Comparison of ENCODE assay signal across 12 cellular contexts in genomic region chr9:92807031-92807756, GRCh38. TPM values are rescaled to one million over a fixed set of nuclear protein-coding genes. Genes with fewer than 3 reads are reported as not detected.
DNase-seq lines count a peak whose midpoint lies in the region; ATAC-seq, FAIRE-seq and TF ChIP-seq lines count a peak whose summit lies in the region.
"Had no signal": no experiment of that assay in that cellular context is flagged by ENCODE, and none has a peak within 500 bp of the region (broad histone marks: within the 10 kb centered on the region; RNA-seq: fewer than 3 reads in every experiment).

No MANE protein-coding gene starts in this region.

- H2AFZ ChIP-seq in mammary epithelial cell (ENCODE audit: low read depth, low read length) = peak overlapping the region; percentile 20

- no peak for FAIRE-seq in GM19239 (lab: Jason Lieb, UNC)
- FAIRE-seq: frontal cortex had no signal

- H3K4me3 Mint-ChIP-seq in MCF 10A (ENCODE audit: unreplicated experiment) = no peak overlapping the region
- H3K4me3 Mint-ChIP-seq in IgD-negative memory B cell = peak overlapping the region; percentile 34 to 63 (median 58)
- H3K4me3 Mint-ChIP-seq in effector memory CD8-positive, alpha-beta T cell = peak overlapping the region; percentile 44 to 59

- H3K9me3 Mint-ChIP-seq in MCF 10A (ENCODE audit: unreplicated experiment) = no peaks in the 10 kb centered on the region
- no peaks in the 10 kb centered on the region for H3K9me3 Mint-ChIP-seq in IgD-negative memory B cell
- H3K9me3 Mint-ChIP-seq in effector memory CD8-positive, alpha-beta T cell = no peaks in the 10 kb centered on the region

- BruUV-seq in mammary epithelial cell (replicated peaks; lab: Mats Ljungman, UMichigan) = no TSS peak
- no TSS peak for BruUV-seq in MCF 10A (replicated peaks; lab: Mats Ljungman, UMichigan)

- H3K27ac ChIP-seq in mammary epithelial cell (ENCODE audit: insufficient read depth, low read depth, low read length) = no peak overlapping the region
- H3K27ac ChIP-seq in aorta (ENCODE audit: low read depth in 1 of 2, low read length in 2 of 2) = no peak overlapping the region
- H3K27ac ChIP-seq: C4-2B, cardiac muscle cell, prostate gland, upper lobe of left lung had no signal

- no peaks in the 10 kb centered on the region for H3K79me2 ChIP-seq in mammary epithelial cell (ENCODE audit: insufficient read depth, low read length)

- in situ Hi-C loops in mammary epithelial cell (cut with MboI; ENCODE audit: low sequenced_read_pairs in 2 of 2) = no loop called here

- H3K4me1 Mint-ChIP-seq in MCF 10A (ENCODE audit: insufficient read depth, unreplicated experiment) = no peaks in the 10 kb centered on the region
- peaks cover 0 to 12% (median 0%) of the 10 kb centered on the region in 3 donors for H3K4me1 Mint-ChIP-seq in IgD-negative memory B cell
- H3K4me1 Mint-ChIP-seq in effector memory CD8-positive, alpha-beta T cell (ENCODE audit: low read depth in 2 of 2) = peaks cover 6 to 7% of the 10 kb centered on the region in 2 donors

- CTCF ChIA-PET in mammary epithelial cell (lab: Charles Lee; ENCODE audit: low non-redundant PET) (no interaction called here), MCF 10A (lab: Yijun Ruan, JAX) (interaction anchor here (0.6 to 0.9 kb wide), 2 partner anchors 42 to 289 kb away, joined by 3 read pairs; partner anchors contain the start of gene CARD19)

- H3K9ac ChIP-seq in mammary epithelial cell (ENCODE audit: insufficient read depth, low read length) = no peak overlapping the region

- H3K36me3 Mint-ChIP-seq in MCF 10A (ENCODE audit: insufficient read depth, unreplicated experiment) (no peaks in the 10 kb centered on the region), IgD-negative memory B cell (no peaks in the 10 kb centered on the region)
- peaks cover 3% of the 10 kb centered on the region for H3K36me3 Mint-ChIP-seq in effector memory CD8-positive, alpha-beta T cell (ENCODE audit: insufficient read depth)

- POLR2A ChIA-PET in MCF 10A (lab: Yijun Ruan, JAX) = no interaction called here

- no peak overlapping the region for H3K4me3 ChIP-seq in mammary epithelial cell (replicated peaks in 1 of 3; ENCODE audit: insufficient read depth in 1 of 3, low read depth in 2 of 3, low read length in 3 of 3)
- no peak overlapping the region for H3K4me3 ChIP-seq in aorta (ENCODE audit: low read length in 2 of 2)
- H3K4me3 ChIP-seq: cardiac muscle cell, prostate gland had no signal

- 12% methylated on average over 24 of the region's 44 CpGs for WGBS in mammary epithelial cell (ENCODE audit: low coverage, missing lambda C conversion rate)
- 9 to 12% methylated on average over 44 of the region's 44 CpGs for WGBS in aorta, 2 donors

- intact Hi-C loops in mammary epithelial cell (cut with micrococcal nuclease) = no loop called here
- intact Hi-C loops in MCF 10A (cut with micrococcal nuclease) = no loop called here
- intact Hi-C loops in aorta (cut with DNase I) = no loop called here

- H3K27me3 ChIP-seq in mammary epithelial cell (ENCODE audit: insufficient read depth, low read length) (peaks cover 20% of the 10 kb centered on the region), aorta (ENCODE audit: control insufficient read depth in 1 of 2, insufficient read depth in 2 of 2, low read length in 1 of 2) (no peaks in the 10 kb centered on the region)

- DNase-seq in mammary epithelial cell (no peak), MCF 10A (ENCODE audit: unreplicated experiment) (no peak), aorta (no peak), GM19239 (ENCODE audit: insufficient read length, low spot score) (no peak)
- DNase-seq in effector memory CD8-positive, alpha-beta T cell = no peak

- H3K9me3 ChIP-seq in mammary epithelial cell (replicated peaks; ENCODE audit: insufficient read depth, low read length) (no peaks in the 10 kb centered on the region), aorta (ENCODE audit: control insufficient read depth, low read length) (no peaks in the 10 kb centered on the region)
- H3K9me3 ChIP-seq: prostate gland, upper lobe of left lung had no signal

- H3K4me1 ChIP-seq in mammary epithelial cell (ENCODE audit: insufficient read depth, low read length) (peaks cover 23% of the 10 kb centered on the region), aorta (ENCODE audit: control insufficient read depth in 1 of 2, insufficient read depth in 2 of 2, low read length in 2 of 2) (no peaks in the 10 kb centered on the region)

- H3K27me3 Mint-ChIP-seq in MCF 10A (ENCODE audit: insufficient read depth, unreplicated experiment) = peaks cover 35% of the 10 kb centered on the region
- H3K27me3 Mint-ChIP-seq in IgD-negative memory B cell = peaks cover 30% of the 10 kb centered on the region
- H3K27me3 Mint-ChIP-seq in effector memory CD8-positive, alpha-beta T cell = peaks cover 36 to 46% of the 10 kb centered on the region in 2 donors

- H3K36me3 ChIP-seq in mammary epithelial cell (ENCODE audit: insufficient read depth, low read length) = no peaks in the 10 kb centered on the region
- H3K36me3 ChIP-seq in aorta (ENCODE audit: control insufficient read depth in 1 of 2, insufficient read depth in 2 of 2, low read length in 1 of 2) = no peaks in the 10 kb centered on the region
- H3K36me3 ChIP-seq: cardiac muscle cell, prostate gland, upper lobe of left lung had no signal

- TF ChIP-seq CTCF in mammary epithelial cell (conservative IDR thresholded peaks at IDR 0.05 in 1 of 2, IDR thresholded peaks at IDR 0.05 in 1 of 2; ENCODE audit: extremely low read depth in 1 of 2, insufficient read depth in 1 of 2, low read depth in 1 of 2, low read length in 2 of 2) (no peak), MCF 10A (IDR thresholded peaks at IDR 0.05; ENCODE audit: unreplicated experiment) (no peak)

- dilution Hi-C loops in mammary epithelial cell (cut with HindIII; ENCODE audit: low sequenced_read_pairs) = no loop called here

- H3K27ac Mint-ChIP-seq in MCF 10A (ENCODE audit: low read depth, unreplicated experiment) = no peak overlapping the region
- H3K27ac Mint-ChIP-seq in IgD-negative memory B cell = no peak overlapping the region
- H3K27ac Mint-ChIP-seq in effector memory CD8-positive, alpha-beta T cell = no peak overlapping the region

- peaks cover 2% of the 10 kb centered on the region for H4K20me1 ChIP-seq in mammary epithelial cell (ENCODE audit: insufficient read depth, low read length)

- ATAC-seq in effector memory CD8-positive, alpha-beta T cell (replicated peaks) = peak; percentile 2
- ATAC-seq in aorta (ENCODE audit: low FRiP score) = peak; percentile 17
- ATAC-seq in GM18909 (IDR thresholded peaks at IDR 0.05; ENCODE audit: poor library complexity, unreplicated experiment) = no peak

- peak overlapping the region; percentile 87 for H3K4me2 ChIP-seq in mammary epithelial cell (ENCODE audit: insufficient read depth, low read depth, low read length)

RNA-seq across cellular contexts. Expression of gene BICD2, which starts 42.6 kb away (rescaled TPM):
- total RNA-seq in mammary epithelial cell = 10 to 100 TPM; 57.6 to 98.9 TPM
- 15.2 TPM for polyA plus RNA-seq in mammary epithelial cell
- 26.5 TPM for polyA minus RNA-seq in mammary epithelial cell
- total RNA-seq in MCF 10A (2022) = 23.1 and 23.5 TPM in 2 replicates
- 32.8 TPM for polyA plus RNA-seq in IgD-negative memory B cell
- total RNA-seq in aorta = 10 to 100 TPM; 32.4 to 37.2 TPM
- 10 to 100 TPM in 1 of 2 donors, 1 to 10 TPM in 1; 8.9 to 16.1 TPM for polyA plus RNA-seq in aorta
